ENCODE assay signal across 1 cellular context in the genomic region with DNA sequence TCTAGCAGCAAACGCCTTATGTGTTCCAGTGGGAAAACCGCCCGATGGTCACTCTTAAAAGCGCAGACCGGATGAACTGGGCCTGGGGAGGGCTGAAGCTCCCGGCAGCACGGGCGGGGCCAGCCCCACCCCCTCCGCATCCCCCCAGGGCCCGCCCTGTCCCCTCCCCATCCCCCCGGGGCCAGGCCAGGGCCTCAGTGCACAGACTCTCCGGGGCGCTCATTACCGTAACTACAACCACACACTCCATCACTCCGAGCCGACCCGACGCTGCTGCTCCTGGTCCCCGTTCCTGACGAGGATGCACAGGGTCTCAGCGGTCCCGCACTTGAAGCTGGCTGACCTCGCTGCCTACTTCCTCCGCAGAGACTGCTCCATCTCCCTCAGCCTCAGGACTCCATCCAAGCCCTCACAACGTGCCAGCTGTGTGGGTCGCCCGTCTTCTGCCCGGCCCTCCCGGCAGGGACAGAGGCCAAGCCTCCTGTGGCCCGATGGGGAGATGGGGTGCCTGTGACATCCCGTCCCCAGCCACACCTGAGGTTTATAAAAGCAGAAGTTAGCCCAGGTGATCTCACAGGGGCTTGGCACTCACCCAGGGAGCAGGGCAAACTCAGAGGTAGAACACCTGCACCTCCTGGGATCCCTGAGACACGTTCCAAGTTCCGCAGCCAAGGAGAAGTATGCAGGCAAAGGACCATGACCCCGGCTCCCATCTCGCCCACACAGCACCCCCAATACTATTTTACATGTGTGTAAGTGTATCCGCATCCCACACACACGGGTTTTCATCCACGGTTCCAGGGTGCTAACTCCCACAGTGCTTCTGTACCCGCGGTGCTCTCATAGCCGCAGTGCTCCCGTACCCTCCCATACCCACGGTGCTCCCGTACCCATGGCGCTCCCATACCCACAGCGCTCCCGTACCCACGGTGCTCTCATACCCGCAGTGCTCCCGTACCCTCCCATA.
TF ChIP-seq lines count a peak whose summit lies in the region.

No MANE protein-coding gene starts in this region.

TF ChIP-seq in HCT116, 20 proteins besides CTCF, POLR2A, EP300 and RAD21:
- TF ChIP-seq, protein P1, sequence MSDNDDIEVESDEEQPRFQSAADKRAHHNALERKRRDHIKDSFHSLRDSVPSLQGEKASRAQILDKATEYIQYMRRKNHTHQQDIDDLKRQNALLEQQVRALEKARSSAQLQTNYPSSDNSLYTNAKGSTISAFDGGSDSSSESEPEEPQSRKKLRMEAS (IDR thresholded peaks at IDR 0.05): no peak
- TF ChIP-seq ZFX (IDR thresholded peaks at IDR 0.05) (no peak), ELF1 (IDR thresholded peaks at IDR 0.05; ENCODE audit: borderline replicate concordance, low read depth) (no peak), EZH2 (IDR thresholded peaks at IDR 0.05) (no peak), FOSL1 (IDR thresholded peaks at IDR 0.05; ENCODE audit: low read depth) (no peak), ZNF274 (IDR thresholded peaks at IDR 0.05; ENCODE audit: low read depth, low read length) (no peak), SRF (IDR thresholded peaks at IDR 0.05; ENCODE audit: low read depth) (no peak), EGR1 (IDR thresholded peaks at IDR 0.05; ENCODE audit: low read depth) (no peak)
- TF ChIP-seq, protein P2, sequence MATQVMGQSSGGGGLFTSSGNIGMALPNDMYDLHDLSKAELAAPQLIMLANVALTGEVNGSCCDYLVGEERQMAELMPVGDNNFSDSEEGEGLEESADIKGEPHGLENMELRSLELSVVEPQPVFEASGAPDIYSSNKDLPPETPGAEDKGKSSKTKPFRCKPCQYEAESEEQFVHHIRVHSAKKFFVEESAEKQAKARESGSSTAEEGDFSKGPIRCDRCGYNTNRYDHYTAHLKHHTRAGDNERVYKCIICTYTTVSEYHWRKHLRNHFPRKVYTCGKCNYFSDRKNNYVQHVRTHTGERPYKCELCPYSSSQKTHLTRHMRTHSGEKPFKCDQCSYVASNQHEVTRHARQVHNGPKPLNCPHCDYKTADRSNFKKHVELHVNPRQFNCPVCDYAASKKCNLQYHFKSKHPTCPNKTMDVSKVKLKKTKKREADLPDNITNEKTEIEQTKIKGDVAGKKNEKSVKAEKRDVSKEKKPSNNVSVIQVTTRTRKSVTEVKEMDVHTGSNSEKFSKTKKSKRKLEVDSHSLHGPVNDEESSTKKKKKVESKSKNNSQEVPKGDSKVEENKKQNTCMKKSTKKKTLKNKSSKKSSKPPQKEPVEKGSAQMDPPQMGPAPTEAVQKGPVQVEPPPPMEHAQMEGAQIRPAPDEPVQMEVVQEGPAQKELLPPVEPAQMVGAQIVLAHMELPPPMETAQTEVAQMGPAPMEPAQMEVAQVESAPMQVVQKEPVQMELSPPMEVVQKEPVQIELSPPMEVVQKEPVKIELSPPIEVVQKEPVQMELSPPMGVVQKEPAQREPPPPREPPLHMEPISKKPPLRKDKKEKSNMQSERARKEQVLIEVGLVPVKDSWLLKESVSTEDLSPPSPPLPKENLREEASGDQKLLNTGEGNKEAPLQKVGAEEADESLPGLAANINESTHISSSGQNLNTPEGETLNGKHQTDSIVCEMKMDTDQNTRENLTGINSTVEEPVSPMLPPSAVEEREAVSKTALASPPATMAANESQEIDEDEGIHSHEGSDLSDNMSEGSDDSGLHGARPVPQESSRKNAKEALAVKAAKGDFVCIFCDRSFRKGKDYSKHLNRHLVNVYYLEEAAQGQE (IDR thresholded peaks at IDR 0.05; ENCODE audit: low read depth): no peak
